Comparison of ENCODE assay signal across 24 cellular contexts in the genomic region with DNA sequence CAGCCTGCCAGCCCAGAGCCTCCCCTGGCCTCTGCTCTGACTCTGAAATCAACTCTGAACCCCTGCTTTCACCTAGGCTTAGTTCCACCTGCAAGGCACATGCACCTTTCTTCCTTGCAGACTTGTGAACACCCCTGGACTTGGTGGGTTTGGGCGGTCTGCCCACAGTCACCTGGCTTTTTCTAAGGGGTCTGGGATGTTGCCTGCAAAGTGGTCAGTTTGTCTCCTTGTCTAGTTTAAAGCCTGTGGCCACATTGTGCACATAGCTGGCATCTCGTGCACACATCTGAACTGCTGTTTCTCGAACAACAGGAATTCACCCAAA.
DNase-seq lines count a peak whose midpoint lies in the region; ATAC-seq and TF ChIP-seq lines count a peak whose summit lies in the region.
"Had no signal": no experiment of that assay in that cellular context is flagged by ENCODE, and none has a peak within 500 bp of the region (broad histone marks: within the 10 kb centered on the region; RNA-seq: fewer than 3 reads in every experiment).

No MANE protein-coding gene starts in this region.

- POLR2A ChIA-PET in activated CD8-positive, alpha-beta T cell treated with anti-CD3 and anti-CD28 coated beads, Interleukin-2, amount 10 ng/mL, durations not matched to agents 7 days and 5 days (lab: Charles Lee) = no interaction called here
- POLR2A ChIA-PET in OCI-LY7 (lab: Charles Lee) = no interaction called here

- peaks cover 15% of the 10 kb centered on the region for H3K9me3 Mint-ChIP-seq in Calu3 (ENCODE audit: low read depth, unreplicated experiment)
- H3K9me3 Mint-ChIP-seq in activated CD8-positive, alpha-beta T cell treated with anti-CD3 and anti-CD28 coated beads, Interleukin-2, amount 10 ng/mL, durations not matched to agents 7 days and 5 days (ENCODE audit: insufficient read depth) = peaks cover 3% of the 10 kb centered on the region
- H3K9me3 Mint-ChIP-seq: activated naive CD4-positive, alpha-beta T cell treated with anti-CD3 and anti-CD28 coated beads, Interleukin-2, amount 10 ng/mL, durations not matched to agents 7 days and 5 days had no signal

- H3K9me2 ChIP-seq in OCI-LY7 (ENCODE audit: insufficient read depth, low read length) = no peaks in the 10 kb centered on the region

- BruUV-seq in Calu3 (replicated peaks; lab: Mats Ljungman, UMichigan) (no TSS peak), OCI-LY7 (replicated peaks; lab: Mats Ljungman, UMichigan) (no TSS peak)

- no peak overlapping the region for H3K27ac ChIP-seq in SJCRH30
- H3K27ac ChIP-seq in smooth muscle cell (ENCODE audit: low read depth) = no peak overlapping the region
- no peak overlapping the region for H3K27ac ChIP-seq in OCI-LY7 (ENCODE audit: low read depth, low read length, poor library complexity, severe bottlenecking)

- H3K36me3 Mint-ChIP-seq in Calu3 (ENCODE audit: insufficient read depth, unreplicated experiment) = no peaks in the 10 kb centered on the region
- H3K36me3 Mint-ChIP-seq in activated CD8-positive, alpha-beta T cell treated with anti-CD3 and anti-CD28 coated beads, Interleukin-2, amount 10 ng/mL, durations not matched to agents 7 days and 5 days (ENCODE audit: low read depth) = no peaks in the 10 kb centered on the region
- H3K36me3 Mint-ChIP-seq: activated naive CD4-positive, alpha-beta T cell treated with anti-CD3 and anti-CD28 coated beads, Interleukin-2, amount 10 ng/mL, durations not matched to agents 7 days and 5 days; CD8-positive, alpha-beta T cell had no signal

- no peaks in the 10 kb centered on the region for H3K27me3 Mint-ChIP-seq in Calu3 (ENCODE audit: unreplicated experiment)
- H3K27me3 Mint-ChIP-seq in activated CD8-positive, alpha-beta T cell treated with anti-CD3 and anti-CD28 coated beads, Interleukin-2, amount 10 ng/mL, durations not matched to agents 7 days and 5 days (ENCODE audit: low read depth) = peaks cover 15% of the 10 kb centered on the region

- peaks cover 8% of the 10 kb centered on the region; the same call in 1 of the 2 replicates for H3K27me3 ChIP-seq in SJCRH30
- no peaks in the 10 kb centered on the region for H3K27me3 ChIP-seq in smooth muscle cell (ENCODE audit: low read depth)

- no peaks in the 10 kb centered on the region for H3F3A ChIP-seq in smooth muscle cell (ENCODE audit: low read depth)

- no peak for ATAC-seq in activated CD8-positive, alpha-beta T cell treated with anti-CD3 and anti-CD28 coated beads, Interleukin-2, amount 10 ng/mL, durations not matched to agents 7 days and 5 days
- ATAC-seq in HG03097 (IDR thresholded peaks at IDR 0.05; ENCODE audit: low FRiP score, unreplicated experiment) = no peak
- no peak for ATAC-seq in HG02763 (IDR thresholded peaks at IDR 0.05; ENCODE audit: unreplicated experiment)
- ATAC-seq: activated T-cell treated with anti-CD3 and anti-CD28 coated beads, Interleukin-2, amount 50 U/mL, for 72 hours; CD8-positive, alpha-beta T cell; HCT116; naive thymus-derived CD4-positive, alpha-beta T cell had no signal

- WGBS in smooth muscle cell (ENCODE audit: low lambda C conversion rate) = 89% methylated on average over 3 of the region's 3 CpGs

- peaks cover 11% of the 10 kb centered on the region for H3K4me1 Mint-ChIP-seq in Calu3 (ENCODE audit: low read depth, unreplicated experiment)
- H3K4me1 Mint-ChIP-seq in activated CD8-positive, alpha-beta T cell treated with anti-CD3 and anti-CD28 coated beads, Interleukin-2, amount 10 ng/mL, durations not matched to agents 7 days and 5 days (ENCODE audit: low read depth) = no peaks in the 10 kb centered on the region
- H3K4me1 Mint-ChIP-seq: activated naive CD4-positive, alpha-beta T cell treated with anti-CD3 and anti-CD28 coated beads, Interleukin-2, amount 10 ng/mL, durations not matched to agents 7 days and 5 days; naive thymus-derived CD4-positive, alpha-beta T cell had no signal

- peak overlapping the region; percentile 44 for H3K27ac Mint-ChIP-seq in Calu3 (ENCODE audit: unreplicated experiment)
- no peak overlapping the region for H3K27ac Mint-ChIP-seq in activated CD8-positive, alpha-beta T cell treated with anti-CD3 and anti-CD28 coated beads, Interleukin-2, amount 10 ng/mL, durations not matched to agents 7 days and 5 days
- H3K27ac Mint-ChIP-seq: activated naive CD4-positive, alpha-beta T cell treated with anti-CD3 and anti-CD28 coated beads, Interleukin-2, amount 10 ng/mL, durations not matched to agents 7 days and 5 days; activated T-cell treated with anti-CD3 and anti-CD28 coated beads, Interleukin-2, amount 50 U/mL, for 72 hours; CD8-positive, alpha-beta T cell; naive thymus-derived CD4-positive, alpha-beta T cell had no signal

- H4K20me1 ChIP-seq in smooth muscle cell (ENCODE audit: low read depth) (no peaks in the 10 kb centered on the region), OCI-LY7 (ENCODE audit: insufficient read depth, low read length) (no peaks in the 10 kb centered on the region)

- peak overlapping the region; percentile 40 for H3K4me2 ChIP-seq in smooth muscle cell
- no peak overlapping the region for H3K4me2 ChIP-seq in OCI-LY7 (ENCODE audit: low read length)

- peak overlapping the region; percentile 64 for H3K4me3 Mint-ChIP-seq in Calu3 (ENCODE audit: low read depth, unreplicated experiment)
- no peak overlapping the region for H3K4me3 Mint-ChIP-seq in activated CD8-positive, alpha-beta T cell treated with anti-CD3 and anti-CD28 coated beads, Interleukin-2, amount 10 ng/mL, durations not matched to agents 7 days and 5 days
- H3K4me3 Mint-ChIP-seq: activated naive CD4-positive, alpha-beta T cell treated with anti-CD3 and anti-CD28 coated beads, Interleukin-2, amount 10 ng/mL, durations not matched to agents 7 days and 5 days; activated T-cell treated with anti-CD3 and anti-CD28 coated beads, Interleukin-2, amount 50 U/mL, for 72 hours; CD8-positive, alpha-beta T cell; naive thymus-derived CD4-positive, alpha-beta T cell had no signal

- intact Hi-C loops in Calu3 (cut with micrococcal nuclease; ENCODE audit: unreplicated experiment) = no loop called here
- intact Hi-C loops in OCI-LY7 (cut with micrococcal nuclease; ENCODE audit: unreplicated experiment) = no loop called here

- H3K36me3 ChIP-seq in SJCRH30 (no peaks in the 10 kb centered on the region), smooth muscle cell (ENCODE audit: low read depth) (no peaks in the 10 kb centered on the region), OCI-LY7 (ENCODE audit: insufficient read depth, low read length) (no peaks in the 10 kb centered on the region)

- H3K4me3 ChIP-seq in SJCRH30 (peak overlapping the region; percentile 40; the same call in 1 of the 2 replicates), smooth muscle cell (no peak overlapping the region), OCI-LY7 (ENCODE audit: low read depth, low read length, poor library complexity, severe bottlenecking) (no peak overlapping the region)

- no peak overlapping the region for H2AFZ ChIP-seq in smooth muscle cell (ENCODE audit: low read depth)
- no peak overlapping the region for H2AFZ ChIP-seq in OCI-LY7 (ENCODE audit: low read length)

- H3K9ac ChIP-seq in smooth muscle cell (ENCODE audit: low read depth) = no peak overlapping the region

- TF ChIP-seq CTCF in Calu3 (IDR thresholded peaks at IDR 0.05; ENCODE audit: unreplicated experiment) (no peak), smooth muscle cell (IDR thresholded peaks at IDR 0.05; ENCODE audit: borderline replicate concordance, insufficient read depth, poor library complexity, severe bottlenecking) (no peak), OCI-LY7 (conservative IDR thresholded peaks at IDR 0.05; ENCODE audit: low read length) (no peak)

- DNase-seq in Calu3 = no peak
- no peak for DNase-seq in SJCRH30
- DNase-seq in islet precursor cell = peak; percentile 32
- DNase-seq in smooth muscle cell (lab: John Stamatoyannopoulos, UW; ENCODE audit: unreplicated experiment) = no peak
- no peak for DNase-seq in activated CD8-positive, alpha-beta T cell treated with anti-CD3 and anti-CD28 coated beads, Interleukin-2, amount 10 ng/mL, durations not matched to agents 7 days and 5 days
- DNase-seq in OCI-LY7 (ENCODE audit: low spot score) = no peak
- DNase-seq: activated naive CD4-positive, alpha-beta T cell treated with anti-CD3 and anti-CD28 coated beads, Interleukin-2, amount 10 ng/mL, durations not matched to agents 7 days and 5 days; activated T-cell treated with anti-CD3 and anti-CD28 coated beads, Interleukin-2, amount 50 U/mL, for 72 hours; CD8-positive, alpha-beta T cell; central memory CD4-positive, alpha-beta T cell; DMS53; effector CD4-positive, alpha-beta T cell; erythroblast; GF-D8; Kasumi-1; naive thymus-derived CD4-positive, alpha-beta T cell; NCI-H1048; NCI-H187; SIG-M5; stimulated activated CD4-positive, alpha-beta T cell treated with anti-CD3 and anti-CD28 coated beads, Interleukin-1b, Interleukin-23, amount 100 ng/mL, for 48 hours; substantia nigra had no signal

- CTCF ChIA-PET in Calu3 (lab: Charles Lee) (no interaction called here), OCI-LY7 (lab: Charles Lee; ENCODE audit: unreplicated experiment) (no interaction called here)
- CTCF ChIA-PET in activated CD8-positive, alpha-beta T cell treated with anti-CD3 and anti-CD28 coated beads, Interleukin-2, amount 10 ng/mL, durations not matched to agents 7 days and 5 days (lab: Charles Lee) = no interaction called here

- H3K9me3 ChIP-seq in SJCRH30 (replicated peaks) = no peaks in the 10 kb centered on the region
- no peaks in the 10 kb centered on the region for H3K9me3 ChIP-seq in smooth muscle cell (replicated peaks; ENCODE audit: low read depth)
- H3K9me3 ChIP-seq in OCI-LY7 (ENCODE audit: low read length) = 0 out of 2 replicates have a peak, but pooled peaks cover 5% of the 10 kb centered on the region

- H3K79me2 ChIP-seq in smooth muscle cell (ENCODE audit: low read depth) (no peaks in the 10 kb centered on the region), OCI-LY7 (ENCODE audit: insufficient read depth, low read depth, low read length) (no peaks in the 10 kb centered on the region)

- peaks cover 9% of the 10 kb centered on the region; the same call in 1 of the 2 replicates for H3K4me1 ChIP-seq in SJCRH30
- no peaks in the 10 kb centered on the region for H3K4me1 ChIP-seq in smooth muscle cell (ENCODE audit: low read depth)
- no peaks in the 10 kb centered on the region for H3K4me1 ChIP-seq in OCI-LY7 (ENCODE audit: insufficient read depth, low read length, poor library complexity, severe bottlenecking)
